ENCODE assay signal across 29 cellular contexts in genomic region chr10:54463644-54464043, GRCh38.
"Had no signal": no experiment of that assay in that cellular context is flagged by ENCODE, and none has a peak within 500 bp of the region (broad histone marks: within the 10 kb centered on the region; RNA-seq: fewer than 3 reads in every experiment).

No MANE protein-coding gene starts in this region.

- H3K4me1 Mint-ChIP-seq: activated CD4-positive, alpha-beta memory T cell treated with anti-CD3 and anti-CD28 coated beads, Interleukin-2, amount 10 ng/mL, durations not matched to agents 7 days and 5 days; activated CD4-positive, alpha-beta T cell treated with anti-CD3 and anti-CD28 coated beads, Interleukin-2, amount 10 ng/mL, durations not matched to agents 7 days and 5 days; activated naive CD4-positive, alpha-beta T cell treated with anti-CD3 and anti-CD28 coated beads, Interleukin-2, amount 10 ng/mL, durations not matched to agents 7 days and 5 days; activated naive CD8-positive, alpha-beta T cell treated with anti-CD3 and anti-CD28 coated beads, Interleukin-2, amount 10 ng/mL, durations not matched to agents 7 days and 5 days; brain; endodermal cell had no signal

- H3K27ac Mint-ChIP-seq: activated CD4-positive, alpha-beta memory T cell treated with anti-CD3 and anti-CD28 coated beads, Interleukin-2, amount 10 ng/mL, durations not matched to agents 7 days and 5 days; activated CD4-positive, alpha-beta T cell treated with anti-CD3 and anti-CD28 coated beads, Interleukin-2, amount 10 ng/mL, durations not matched to agents 7 days and 5 days; activated naive CD4-positive, alpha-beta T cell treated with anti-CD3 and anti-CD28 coated beads, Interleukin-2, amount 10 ng/mL, durations not matched to agents 7 days and 5 days; activated naive CD4-positive, alpha-beta T cell treated with anti-CD3 and anti-CD28 coated beads, Interleukin-2, amount 50 U/mL, for 72 hours; activated naive CD8-positive, alpha-beta T cell treated with anti-CD3 and anti-CD28 coated beads, Interleukin-2, amount 10 ng/mL, durations not matched to agents 7 days and 5 days; activated T-cell treated with anti-CD3 and anti-CD28 coated beads, Interleukin-2, amount 50 U/mL, for 24 hours; activated T-cell treated with anti-CD3 and anti-CD28 coated beads, Interleukin-2, amount 50 U/mL, for 72 hours; brain; dendritic cell treated with granulocyte-macrophage colony-stimulating factor and Interleukin-4, amounts not matched to agents 40 ng/mL and 50 ng/mL, for 4 days; endodermal cell had no signal

- H3K9me3 ChIP-seq: ascending aorta, breast epithelium had no signal

- DNase-seq: activated CD4-positive, alpha-beta memory T cell treated with anti-CD3 and anti-CD28 coated beads, Interleukin-2, amount 10 ng/mL, durations not matched to agents 7 days and 5 days; activated CD4-positive, alpha-beta T cell treated with anti-CD3 and anti-CD28 coated beads for 4 hours; activated CD4-positive, alpha-beta T cell treated with anti-CD3 and anti-CD28 coated beads, Interleukin-2, amount 10 ng/mL, durations not matched to agents 7 days and 5 days; activated CD4-positive, alpha-beta T cell treated with anti-CD3 and anti-CD28 coated beads, Interleukin-2, amount 50 U/mL, for 4 hours; activated CD4-positive, CD25-positive, alpha-beta regulatory T cell; activated CD4-positive, CD25-positive, alpha-beta regulatory T cell treated with anti-CD3 and anti-CD28 coated beads, Interleukin-2, amount 50 U/mL, for 72 hours; activated CD8-positive, alpha-beta memory T cell treated with anti-CD3 and anti-CD28 coated beads, Interleukin-2, amount 50 U/mL, for 48 hours; activated gamma-delta T cell; activated naive CD4-positive, alpha-beta T cell; activated naive CD4-positive, alpha-beta T cell treated with anti-CD3 and anti-CD28 coated beads, Interleukin-2, amount 10 ng/mL, durations not matched to agents 7 days and 5 days; activated naive CD8-positive, alpha-beta T cell treated with anti-CD3 and anti-CD28 coated beads, Interleukin-2, amount 10 ng/mL, durations not matched to agents 7 days and 5 days; activated T-cell treated with anti-CD3 and anti-CD28 coated beads for 4 hours; activated T-cell treated with anti-CD3 and anti-CD28 coated beads, Interleukin-2, amount 50 U/mL, for 24 hours; activated T-cell treated with anti-CD3 and anti-CD28 coated beads, Interleukin-2, amount 50 U/mL, for 72 hours; central memory CD4-positive, alpha-beta T cell; dorsolateral prefrontal cortex; effector memory CD4-positive, alpha-beta T cell; endodermal cell; foreskin fibroblast; head of caudate nucleus; T-helper 2 cell had no signal

- H3K9me3 Mint-ChIP-seq: activated CD4-positive, alpha-beta memory T cell treated with anti-CD3 and anti-CD28 coated beads, Interleukin-2, amount 10 ng/mL, durations not matched to agents 7 days and 5 days; activated CD4-positive, alpha-beta T cell treated with anti-CD3 and anti-CD28 coated beads, Interleukin-2, amount 10 ng/mL, durations not matched to agents 7 days and 5 days; activated naive CD8-positive, alpha-beta T cell treated with anti-CD3 and anti-CD28 coated beads, Interleukin-2, amount 10 ng/mL, durations not matched to agents 7 days and 5 days; brain; dendritic cell treated with granulocyte-macrophage colony-stimulating factor and Interleukin-4, amounts not matched to agents 40 ng/mL and 50 ng/mL, for 4 days; endodermal cell had no signal

- ATAC-seq: activated naive CD4-positive, alpha-beta T cell treated with anti-CD3 and anti-CD28 coated beads, Interleukin-2, amount 50 U/mL, for 72 hours; activated T-cell treated with anti-CD3 and anti-CD28 coated beads, Interleukin-2, amount 50 U/mL, for 72 hours; esophagus mucosa had no signal

- H3K36me3 Mint-ChIP-seq: activated naive CD4-positive, alpha-beta T cell treated with anti-CD3 and anti-CD28 coated beads, Interleukin-2, amount 10 ng/mL, durations not matched to agents 7 days and 5 days; activated naive CD4-positive, alpha-beta T cell treated with anti-CD3 and anti-CD28 coated beads, Interleukin-2, amount 50 U/mL, for 72 hours; activated naive CD8-positive, alpha-beta T cell treated with anti-CD3 and anti-CD28 coated beads, Interleukin-2, amount 10 ng/mL, durations not matched to agents 7 days and 5 days; brain had no signal

- H3K27me3 Mint-ChIP-seq: activated CD4-positive, alpha-beta memory T cell treated with anti-CD3 and anti-CD28 coated beads, Interleukin-2, amount 10 ng/mL, durations not matched to agents 7 days and 5 days; activated CD4-positive, alpha-beta T cell treated with anti-CD3 and anti-CD28 coated beads, Interleukin-2, amount 10 ng/mL, durations not matched to agents 7 days and 5 days; activated naive CD4-positive, alpha-beta T cell treated with anti-CD3 and anti-CD28 coated beads, Interleukin-2, amount 10 ng/mL, durations not matched to agents 7 days and 5 days; activated naive CD8-positive, alpha-beta T cell treated with anti-CD3 and anti-CD28 coated beads, Interleukin-2, amount 10 ng/mL, durations not matched to agents 7 days and 5 days; activated T-cell treated with anti-CD3 and anti-CD28 coated beads, Interleukin-2, amount 50 U/mL, for 24 hours; dendritic cell treated with granulocyte-macrophage colony-stimulating factor and Interleukin-4, amounts not matched to agents 40 ng/mL and 50 ng/mL, for 4 days had no signal

- H3K27me3 ChIP-seq: ascending aorta, breast epithelium, cardiac muscle cell, dorsolateral prefrontal cortex had no signal

- H3K4me3 Mint-ChIP-seq: activated CD4-positive, alpha-beta memory T cell treated with anti-CD3 and anti-CD28 coated beads, Interleukin-2, amount 10 ng/mL, durations not matched to agents 7 days and 5 days; activated CD4-positive, alpha-beta T cell treated with anti-CD3 and anti-CD28 coated beads, Interleukin-2, amount 10 ng/mL, durations not matched to agents 7 days and 5 days; activated naive CD4-positive, alpha-beta T cell treated with anti-CD3 and anti-CD28 coated beads, Interleukin-2, amount 10 ng/mL, durations not matched to agents 7 days and 5 days; activated naive CD8-positive, alpha-beta T cell treated with anti-CD3 and anti-CD28 coated beads, Interleukin-2, amount 10 ng/mL, durations not matched to agents 7 days and 5 days; activated T-cell treated with anti-CD3 and anti-CD28 coated beads, Interleukin-2, amount 50 U/mL, for 24 hours; activated T-cell treated with anti-CD3 and anti-CD28 coated beads, Interleukin-2, amount 50 U/mL, for 72 hours; brain; dendritic cell treated with granulocyte-macrophage colony-stimulating factor and Interleukin-4, amounts not matched to agents 40 ng/mL and 50 ng/mL, for 4 days; endodermal cell had no signal

- H3K4me3 ChIP-seq: ascending aorta, breast epithelium, cardiac muscle cell, coronary artery, dorsolateral prefrontal cortex had no signal

- H3K4me1 ChIP-seq: ascending aorta, breast epithelium had no signal

- H3K36me3 ChIP-seq: ascending aorta, breast epithelium, cardiac muscle cell had no signal

- H3K27ac ChIP-seq: ascending aorta, breast epithelium, cardiac muscle cell, coronary artery, dorsolateral prefrontal cortex had no signal
